Comparison of ENCODE assay signal across 22 cellular contexts in the genomic region with DNA sequence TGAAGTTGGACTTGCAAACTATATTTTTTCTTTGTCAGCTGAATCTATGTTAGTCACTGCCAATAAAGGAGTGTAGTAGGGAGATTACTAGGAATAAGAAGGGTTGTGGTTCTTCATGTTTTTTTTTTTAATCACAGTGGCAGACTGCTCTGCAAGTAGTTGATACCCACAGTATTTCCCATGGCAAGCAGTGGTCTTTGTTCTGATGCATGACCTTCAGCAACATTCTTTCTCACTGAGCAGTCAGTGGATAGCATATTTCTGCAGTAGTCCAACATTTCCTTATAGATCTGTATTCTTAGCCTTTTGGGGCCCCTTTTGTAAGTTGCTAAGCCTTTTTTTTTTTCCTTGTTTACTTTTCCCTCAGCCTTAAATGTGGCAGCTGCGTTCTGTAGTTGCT.
DNase-seq lines count a peak whose midpoint lies in the region; ATAC-seq, FAIRE-seq and TF ChIP-seq lines count a peak whose summit lies in the region.
"Had no signal": no experiment of that assay in that cellular context is flagged by ENCODE, and none has a peak within 500 bp of the region (broad histone marks: within the 10 kb centered on the region; RNA-seq: fewer than 3 reads in every experiment).

No MANE protein-coding gene starts in this region.

- no peaks in the 10 kb centered on the region for H3K79me2 ChIP-seq in astrocyte (ENCODE audit: insufficient read depth, low read length)

- H3K9me3 ChIP-seq in astrocyte (ENCODE audit: insufficient read depth, low read depth, low read length): no peaks in the 10 kb centered on the region
- H3K9me3 ChIP-seq: MG63, SJCRH30 had no signal

- no peaks in the 10 kb centered on the region for H3K27me3 ChIP-seq in astrocyte (ENCODE audit: insufficient read depth, low read length)
- H3K27me3 ChIP-seq: BLaER1, MG63, SJCRH30 had no signal

- FAIRE-seq in astrocyte (lab: Jason Lieb, UNC): no peak
- FAIRE-seq: D721Med had no signal

- no peak for ATAC-seq in activated T-cell treated with anti-CD3 and anti-CD28 coated beads, Interleukin-2, amount 50 U/mL, for 72 hours (replicated peaks in 1 of 2)
- no peak for ATAC-seq in GM18867 (IDR thresholded peaks at IDR 0.05; ENCODE audit: unreplicated experiment)

- no peak overlapping the region for H3K4me3 ChIP-seq in astrocyte (ENCODE audit: insufficient read depth, low read depth, low read length)
- H3K4me3 ChIP-seq: BLaER1, MG63, SJCRH30 had no signal

- H3K4me3 Mint-ChIP-seq in activated T-cell treated with anti-CD3 and anti-CD28 coated beads, Interleukin-2, amount 50 U/mL, for 72 hours: no peak overlapping the region
- H3K4me3 Mint-ChIP-seq in astrocyte (ENCODE audit: unreplicated experiment): peak overlapping the region; percentile 25
- H3K4me3 Mint-ChIP-seq: CD4-positive, CD25-positive, alpha-beta regulatory T cell had no signal

- H3K36me3 ChIP-seq in astrocyte (ENCODE audit: insufficient read depth, low read length): no peaks in the 10 kb centered on the region
- H3K36me3 ChIP-seq: BLaER1, MG63, SJCRH30 had no signal

- DNase-seq in activated T-cell treated with anti-CD3 and anti-CD28 coated beads, Interleukin-2, amount 50 U/mL, for 72 hours: no peak
- no peak for DNase-seq in activated T-cell treated with anti-CD3 and anti-CD28 coated beads for 4 hours
- DNase-seq in astrocyte (ENCODE audit: low read depth): peak; percentile 46
- peak; percentile 8 for DNase-seq in non-pigmented ciliary epithelial cell (ENCODE audit: low read depth)
- DNase-seq in SK-N-DZ (ENCODE audit: low spot score): no peak
- DNase-seq in inferior parietal cortex (ENCODE audit: extremely low spot score): no peak
- DNase-seq in 8988T: no peak
- DNase-seq: ACHN; CD4-positive, CD25-positive, alpha-beta regulatory T cell; H7; MG63; NCI-H1105 treated with DMSO at 0.1 percent for 48 hours; NCI-H146; NCI-H1930; NCI-H2107; NCI-H524; NCI-H774; SJCRH30 had no signal

- no peaks in the 10 kb centered on the region for H3K27me3 Mint-ChIP-seq in activated T-cell treated with anti-CD3 and anti-CD28 coated beads, Interleukin-2, amount 50 U/mL, for 72 hours (ENCODE audit: low read depth)
- no peaks in the 10 kb centered on the region for H3K27me3 Mint-ChIP-seq in astrocyte (ENCODE audit: low read depth, unreplicated experiment)

- no peaks in the 10 kb centered on the region for H3K4me1 Mint-ChIP-seq in activated T-cell treated with anti-CD3 and anti-CD28 coated beads, Interleukin-2, amount 50 U/mL, for 72 hours (ENCODE audit: low read depth)
- H3K4me1 Mint-ChIP-seq in astrocyte (ENCODE audit: low read depth, unreplicated experiment): peaks cover 15% of the 10 kb centered on the region
- H3K4me1 Mint-ChIP-seq: CD4-positive, CD25-positive, alpha-beta regulatory T cell had no signal

- no peak overlapping the region for H3K27ac ChIP-seq in astrocyte (ENCODE audit: low read depth, low read length)
- H3K27ac ChIP-seq: 22Rv1, BLaER1, SJCRH30 had no signal

- peaks cover 0 to 2% of the 10 kb centered on the region in 2 donors for H3K9me3 Mint-ChIP-seq in activated T-cell treated with anti-CD3 and anti-CD28 coated beads, Interleukin-2, amount 50 U/mL, for 72 hours
- no peaks in the 10 kb centered on the region for H3K9me3 Mint-ChIP-seq in astrocyte (ENCODE audit: unreplicated experiment)

- H2AFZ ChIP-seq in astrocyte (ENCODE audit: low read depth, low read length): no peak overlapping the region

- TF ChIP-seq CTCF in astrocyte (IDR thresholded peaks at IDR 0.05; ENCODE audit: insufficient read depth, low read depth, low read length): no peak

- no peak overlapping the region for H3K4me2 ChIP-seq in astrocyte (ENCODE audit: low read length)
- H3K4me2 ChIP-seq: BLaER1 had no signal

- H4K20me1 ChIP-seq in astrocyte (ENCODE audit: insufficient read depth, low read length): no peaks in the 10 kb centered on the region
- H4K20me1 ChIP-seq: BLaER1 had no signal

- peak overlapping the region; percentile 41 for H3K27ac Mint-ChIP-seq in activated T-cell treated with anti-CD3 and anti-CD28 coated beads, Interleukin-2, amount 50 U/mL, for 72 hours
- peak overlapping the region; percentile 70 for H3K27ac Mint-ChIP-seq in astrocyte (ENCODE audit: unreplicated experiment)
- H3K27ac Mint-ChIP-seq: CD4-positive, CD25-positive, alpha-beta regulatory T cell had no signal

- no peak overlapping the region for H3K9ac ChIP-seq in astrocyte (ENCODE audit: low read length)
- H3K9ac ChIP-seq: BLaER1 had no signal

- H3K36me3 Mint-ChIP-seq in activated T-cell treated with anti-CD3 and anti-CD28 coated beads, Interleukin-2, amount 50 U/mL, for 72 hours (ENCODE audit: insufficient read depth in 2 of 2): no peaks in the 10 kb centered on the region
- no peaks in the 10 kb centered on the region for H3K36me3 Mint-ChIP-seq in astrocyte (ENCODE audit: low read depth, unreplicated experiment)
- H3K36me3 Mint-ChIP-seq: CD4-positive, CD25-positive, alpha-beta regulatory T cell had no signal

- no peaks in the 10 kb centered on the region for H3K4me1 ChIP-seq in astrocyte (ENCODE audit: insufficient read depth, low read length)
- H3K4me1 ChIP-seq: BLaER1, SJCRH30 had no signal

Comparison
In these comparisons a context has a peak if more than half of its experiments do, and no peak if none do; other contexts are left out.
1. DNase-seq: peak in astrocyte (single experiment) and non-pigmented ciliary epithelial cell (single experiment); none in activated T-cell treated with anti-CD3 and anti-CD28 coated beads, Interleukin-2, amount 50 U/mL, for 72 hours (0 of 2), activated T-cell treated with anti-CD3 and anti-CD28 coated beads for 4 hours (single experiment), SK-N-DZ (single experiment), inferior parietal cortex (single experiment) and 8988T (single experiment).